Comparison of ENCODE assay signal across 8 cellular contexts in the genomic region with DNA sequence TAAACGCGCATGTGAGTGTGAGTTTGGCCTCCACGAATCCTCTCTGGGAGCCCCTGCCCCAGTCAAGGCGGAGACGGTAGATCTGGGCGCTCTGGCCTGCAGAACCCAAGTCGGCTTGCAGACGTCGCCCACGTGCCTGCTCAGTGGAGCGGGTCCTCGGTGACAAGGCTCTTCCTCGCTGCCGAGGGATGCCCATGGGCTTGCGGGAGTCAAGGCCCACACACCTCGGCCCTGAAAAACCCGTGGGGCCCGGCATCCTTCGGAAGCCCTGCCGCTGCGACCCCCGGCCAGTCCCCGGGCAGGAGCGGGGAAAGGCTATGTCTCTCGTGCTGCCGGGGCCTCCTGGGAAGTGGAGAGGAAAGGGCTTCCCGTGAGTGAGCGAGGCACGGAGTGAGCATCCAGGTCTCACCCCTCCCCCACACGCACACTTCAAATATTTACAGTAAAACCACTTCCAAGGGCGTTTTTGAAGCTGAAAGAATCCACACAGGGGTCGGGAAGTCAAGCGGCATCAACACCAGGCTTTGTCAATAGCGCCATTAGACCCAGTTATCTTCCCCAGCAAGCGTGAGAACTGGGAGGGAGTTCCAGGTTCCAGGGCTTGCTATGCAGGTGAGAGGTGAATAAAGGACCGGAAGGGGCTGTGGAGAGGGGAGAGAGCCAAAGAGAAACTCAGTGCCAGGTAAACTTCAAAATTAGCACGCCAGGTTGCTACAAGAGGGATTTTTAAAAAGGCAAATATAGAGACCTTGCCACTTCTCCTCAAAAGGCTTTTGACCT. TPM values are rescaled to one million over a fixed set of nuclear protein-coding genes. Genes with fewer than 3 reads are reported as not detected.
DNase-seq lines count a peak whose midpoint lies in the region; ATAC-seq and TF ChIP-seq lines count a peak whose summit lies in the region.

No MANE protein-coding gene starts in this region.

- peaks cover 36% of the 10 kb centered on the region for H3K27me3 ChIP-seq in CD4-positive, CD25-positive, alpha-beta regulatory T cell (ENCODE audit: control insufficient read depth, insufficient read depth, low read length)
- peaks cover 96% of the 10 kb centered on the region for H3K27me3 ChIP-seq in GM23248 (replicated peaks; ENCODE audit: insufficient read depth)

- in situ Hi-C loops in GM23248 (cut with MboI) = no loop called here

- H4K20me1 ChIP-seq in GM23248 (ENCODE audit: insufficient read depth) = no peaks in the 10 kb centered on the region

- no peaks in the 10 kb centered on the region for H3K9me2 ChIP-seq in GM23248 (ENCODE audit: insufficient read depth)

- no peak overlapping the region for H3K9ac ChIP-seq in GM23248

- no peaks in the 10 kb centered on the region for H3K79me2 ChIP-seq in GM23248 (ENCODE audit: insufficient read depth)

- DNase-seq in CD4-positive, CD25-positive, alpha-beta regulatory T cell = no peak
- DNase-seq in RKO (ENCODE audit: low spot score) = peak; percentile 70
- DNase-seq in immature natural killer cell = no peak
- DNase-seq in nucleus accumbens (lab: John Stamatoyannopoulos, UW) = no peak
- no peak for DNase-seq in GM23248
- DNase-seq in coronary artery (ENCODE audit: low spot score) = no peak
- DNase-seq in DMS114 treated with DMSO at 0.1 percent for 48 hours (lab: John Stamatoyannopoulos, UW; ENCODE audit: unreplicated experiment) = no peak

- no peak for TF ChIP-seq CTCF in coronary artery (IDR thresholded peaks at IDR 0.05)

- peaks cover 0 to 2% (median 0%) of the 10 kb centered on the region in 7 donors for H3K9me3 Mint-ChIP-seq in CD4-positive, CD25-positive, alpha-beta regulatory T cell
- H3K9me3 Mint-ChIP-seq in immature natural killer cell = peaks cover 0 to 1% (median 0%) of the 10 kb centered on the region in 6 donors

- peak overlapping the region in 1 of 3 donors; percentile 48 for H3K27ac Mint-ChIP-seq in CD4-positive, CD25-positive, alpha-beta regulatory T cell
- H3K27ac Mint-ChIP-seq in immature natural killer cell = no peak overlapping the region

- no peak overlapping the region for H3K4me3 ChIP-seq in CD4-positive, CD25-positive, alpha-beta regulatory T cell (ENCODE audit: low read depth, low read length)
- H3K4me3 ChIP-seq in GM23248 = no peak overlapping the region
- H3K4me3 ChIP-seq in coronary artery = no peak overlapping the region

- peaks cover 81% of the 10 kb centered on the region for H3K27me3 Mint-ChIP-seq in CD4-positive, CD25-positive, alpha-beta regulatory T cell
- peaks cover 25 to 32% (median 27%) of the 10 kb centered on the region in 3 donors for H3K27me3 Mint-ChIP-seq in immature natural killer cell (ENCODE audit: low read depth in 3 of 3)

- H3K36me3 Mint-ChIP-seq in CD4-positive, CD25-positive, alpha-beta regulatory T cell = no peaks in the 10 kb centered on the region
- H3K36me3 Mint-ChIP-seq in immature natural killer cell = no peaks in the 10 kb centered on the region

- no peak overlapping the region for H3K27ac ChIP-seq in CD4-positive, CD25-positive, alpha-beta regulatory T cell (ENCODE audit: insufficient read depth, low read length, poor library complexity, severe bottlenecking)
- H3K27ac ChIP-seq in GM23248 (no peak overlapping the region), coronary artery (no peak overlapping the region)

- peaks cover 19% of the 10 kb centered on the region for H3K4me1 ChIP-seq in CD4-positive, CD25-positive, alpha-beta regulatory T cell (ENCODE audit: control insufficient read depth, insufficient read depth, low read length, poor library complexity, severe bottlenecking)
- no peaks in the 10 kb centered on the region for H3K4me1 ChIP-seq in GM23248 (ENCODE audit: insufficient read depth)

- no peaks in the 10 kb centered on the region for H3F3A ChIP-seq in GM23248 (ENCODE audit: insufficient read depth)

- ATAC-seq in CD4-positive, CD25-positive, alpha-beta regulatory T cell (ENCODE audit: low read depth in 2 of 2) = no peak
- peak; percentile 3 for ATAC-seq in GM21528 (IDR thresholded peaks at IDR 0.05; ENCODE audit: low FRiP score, unreplicated experiment)

- peaks cover 0 to 23% (median 13%) of the 10 kb centered on the region in 4 donors for H3K4me1 Mint-ChIP-seq in CD4-positive, CD25-positive, alpha-beta regulatory T cell
- peaks cover 4% of the 10 kb centered on the region in 2 donors for H3K4me1 Mint-ChIP-seq in immature natural killer cell

- no peaks in the 10 kb centered on the region for H3K36me3 ChIP-seq in CD4-positive, CD25-positive, alpha-beta regulatory T cell (ENCODE audit: control insufficient read depth, insufficient read depth, low read length)
- no peaks in the 10 kb centered on the region for H3K36me3 ChIP-seq in GM23248 (ENCODE audit: low read depth)

- 5 to 6% methylated on average over 36 to 37 of the region's 37 CpGs for WGBS in GM23248 (ENCODE audit: low coverage in 1 of 2, low lambda C conversion rate in 2 of 2, missing lambda C conversion rate in 2 of 2), 2 experiments

- no peak overlapping the region for H2AFZ ChIP-seq in GM23248

- no peak overlapping the region for H3K4me2 ChIP-seq in GM23248 (ENCODE audit: unreplicated experiment)

- no peaks in the 10 kb centered on the region for H3K9me3 ChIP-seq in CD4-positive, CD25-positive, alpha-beta regulatory T cell (ENCODE audit: control insufficient read depth in 2 of 2, low read length in 2 of 2)
- H3K9me3 ChIP-seq in GM23248 (ENCODE audit: low read depth) = no peaks in the 10 kb centered on the region

- H3K4me3 Mint-ChIP-seq in CD4-positive, CD25-positive, alpha-beta regulatory T cell = peak overlapping the region; percentile 34 to 66 (median 65)
- H3K4me3 Mint-ChIP-seq in immature natural killer cell = peak overlapping the region; percentile 25 to 57 (median 38)

RNA-seq across cellular contexts. Expression of gene MNX1, which starts 1.1 kb away (rescaled TPM):
- total RNA-seq in CD4-positive, CD25-positive, alpha-beta regulatory T cell = 0.67 TPM
- polyA plus RNA-seq in CD4-positive, CD25-positive, alpha-beta regulatory T cell = not detected
- not detected for polyA plus RNA-seq in immature natural killer cell
- not detected in 2 replicates for total RNA-seq in GM23248 (2014; rRNA removed; shearing (Covaris generic))
- not detected in 2 replicates for polyA plus RNA-seq in GM23248 (2016; fragmentation: Nextera tagmentation; extraction: Ambion mirVana)
